ENCODE assay signal across 27 cellular contexts in the genomic region with DNA sequence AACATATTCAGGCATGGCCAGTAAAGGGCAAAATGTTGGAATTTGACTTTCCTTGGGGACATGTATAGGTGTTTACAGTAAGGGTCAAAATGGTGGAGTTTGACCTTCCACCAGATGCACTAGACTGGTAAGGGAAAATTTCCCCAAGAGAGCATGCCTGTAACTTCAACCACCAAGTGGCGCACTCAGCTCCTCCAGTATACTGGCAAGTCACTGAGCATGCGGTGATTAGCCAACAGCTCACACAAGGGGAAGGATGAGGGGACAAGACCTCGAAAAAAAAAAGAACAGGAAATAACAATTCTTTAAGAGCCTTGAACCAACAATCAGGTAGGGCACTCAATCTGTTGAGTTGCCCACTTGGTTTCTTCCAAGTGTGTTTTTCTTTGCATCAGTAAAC.
A peak's percentile ranks its signal among the peaks of the same experiment; 100 is the strongest.
DNase-seq lines count a peak whose midpoint lies in the region; TF ChIP-seq lines count a peak whose summit lies in the region.
"Had no signal": no experiment of that assay in that cellular context is flagged by ENCODE, and none has a peak within 500 bp of the region (broad histone marks: within the 10 kb centered on the region; RNA-seq: fewer than 3 reads in every experiment).

No MANE protein-coding gene starts in this region.

- H3K4me1 Mint-ChIP-seq in endodermal cell (peaks cover 31% of the 10 kb centered on the region), glutamatergic neuron (ENCODE audit: low read depth, unreplicated experiment) (peaks cover 7% of the 10 kb centered on the region)
- H3K4me1 Mint-ChIP-seq: activated naive CD8-positive, alpha-beta T cell treated with anti-CD3 and anti-CD28 coated beads for 36 hours; activated T-helper 17 cell treated with anti-CD3 and anti-CD28 coated beads, Interleukin-2, amount 50 U/mL, for 72 hours; B cell; naive thymus-derived CD4-positive, alpha-beta T cell; stimulated activated naive CD8-positive, alpha-beta T cell treated with anti-CD3 and anti-CD28 coated beads, Interleukin-15, amount 100 ng/mL, for 72 hours; T-helper 17 cell had no signal

- no peak overlapping the region for H3K4me2 ChIP-seq in OCI-LY1 (ENCODE audit: low read length)
- H3K4me2 ChIP-seq: PC-9 had no signal

- H3K27ac Mint-ChIP-seq in endodermal cell (no peak overlapping the region), glutamatergic neuron (ENCODE audit: unreplicated experiment) (no peak overlapping the region)
- H3K27ac Mint-ChIP-seq: activated naive CD8-positive, alpha-beta T cell treated with anti-CD3 and anti-CD28 coated beads for 36 hours; activated T-helper 17 cell treated with anti-CD3 and anti-CD28 coated beads, Interleukin-2, amount 50 U/mL, for 72 hours; B cell; naive thymus-derived CD4-positive, alpha-beta T cell; stimulated activated naive CD8-positive, alpha-beta T cell treated with anti-CD3 and anti-CD28 coated beads, Interleukin-15, amount 100 ng/mL, for 72 hours; T-helper 17 cell had no signal

- H3K4me1 ChIP-seq in OCI-LY1 (ENCODE audit: insufficient read depth, low read length, severe bottlenecking) (no peaks in the 10 kb centered on the region), endodermal cell (ENCODE audit: control insufficient read depth, insufficient read depth, low read length) (peaks cover 14% of the 10 kb centered on the region), testis (no peaks in the 10 kb centered on the region)
- H3K4me1 ChIP-seq: SJSA1, tibial nerve had no signal

- H3K79me2 ChIP-seq in OCI-LY1 (ENCODE audit: insufficient read depth, low read length) = no peaks in the 10 kb centered on the region

- H3K9me3 Mint-ChIP-seq in endodermal cell (peaks cover 21% of the 10 kb centered on the region), glutamatergic neuron (ENCODE audit: unreplicated experiment) (peaks cover 2% of the 10 kb centered on the region)

- TF ChIP-seq CTCF in OCI-LY1 (IDR thresholded peaks at IDR 0.05; ENCODE audit: low read length) = peak; percentile 14; the same call in 1 of the 2 replicates
- peak; percentile 49 for TF ChIP-seq CTCF in endodermal cell (conservative IDR thresholded peaks at IDR 0.05)
- TF ChIP-seq CTCF in glutamatergic neuron (IDR thresholded peaks at IDR 0.05; ENCODE audit: partially characterized antibody, unreplicated experiment) = no peak
- no peak for TF ChIP-seq CTCF in testis (IDR thresholded peaks at IDR 0.05)

- peaks cover 2% of the 10 kb centered on the region for H3K36me3 Mint-ChIP-seq in endodermal cell (ENCODE audit: low read depth)
- no peaks in the 10 kb centered on the region for H3K36me3 Mint-ChIP-seq in glutamatergic neuron (ENCODE audit: unreplicated experiment)
- H3K36me3 Mint-ChIP-seq: activated naive CD8-positive, alpha-beta T cell treated with anti-CD3 and anti-CD28 coated beads for 36 hours; naive thymus-derived CD4-positive, alpha-beta T cell had no signal

- no peaks in the 10 kb centered on the region for H3K27me3 Mint-ChIP-seq in endodermal cell (ENCODE audit: insufficient read depth)
- peaks cover 3% of the 10 kb centered on the region for H3K27me3 Mint-ChIP-seq in glutamatergic neuron (ENCODE audit: unreplicated experiment)
- H3K27me3 Mint-ChIP-seq: activated naive CD8-positive, alpha-beta T cell treated with anti-CD3 and anti-CD28 coated beads for 36 hours; activated T-helper 17 cell treated with anti-CD3 and anti-CD28 coated beads, Interleukin-2, amount 50 U/mL, for 72 hours; B cell; naive thymus-derived CD4-positive, alpha-beta T cell; stimulated activated naive CD8-positive, alpha-beta T cell treated with anti-CD3 and anti-CD28 coated beads, Interleukin-15, amount 100 ng/mL, for 72 hours; T-helper 17 cell had no signal

- WGBS in endodermal cell (ENCODE audit: insufficient coverage in 1 of 2, insufficient read length in 1 of 2), 2 experiments = 63 to 100% methylated on average over 1 to 3 of the region's 3 CpGs
- WGBS in testis, 2 donors = 63 to 92% methylated on average over 3 of the region's 3 CpGs

- H3K9me3 ChIP-seq in OCI-LY1 (ENCODE audit: low read length) (no peaks in the 10 kb centered on the region), endodermal cell (ENCODE audit: control insufficient read depth, low read length) (peaks cover 16% of the 10 kb centered on the region), testis (no peaks in the 10 kb centered on the region)
- H3K9me3 ChIP-seq: ovary, SJSA1, tibial nerve had no signal

- no peak for TF ChIP-seq POLR2A in testis (IDR thresholded peaks at IDR 0.05)

- H3K27me3 ChIP-seq in OCI-LY1 (ENCODE audit: insufficient read depth, low read length) = no peaks in the 10 kb centered on the region
- H3K27me3 ChIP-seq in endodermal cell (ENCODE audit: control insufficient read depth, insufficient read depth, low read length, poor library complexity, severe bottlenecking) = no peaks in the 10 kb centered on the region
- no peaks in the 10 kb centered on the region for H3K27me3 ChIP-seq in testis
- H3K27me3 ChIP-seq: ovary, SJSA1, tibial nerve had no signal

- no peak overlapping the region for H2AFZ ChIP-seq in OCI-LY1 (ENCODE audit: low read length)
- H2AFZ ChIP-seq: PC-9 had no signal

- DNase-seq in DMS 273 (lab: John Stamatoyannopoulos, UW; ENCODE audit: unreplicated experiment) (peak; percentile 31), DMS 273 treated with DMSO at 0.1 percent for 48 hours (lab: John Stamatoyannopoulos, UW) (no peak), KBM-7 (peak; percentile 14), endodermal cell (peak; percentile 62), glutamatergic neuron (no peak), NCI-H1930 (lab: John Stamatoyannopoulos, UW) (no peak), testis (no peak)
- DNase-seq: 8988T; activated naive CD8-positive, alpha-beta T cell treated with anti-CD3 and anti-CD28 coated beads for 36 hours; central memory CD4-positive, alpha-beta T cell; COR-L47; HCEC 1CT; IMR-90; naive thymus-derived CD4-positive, alpha-beta T cell; NCI-H1048; NCI-H2081; ovary; PC-9; right cardiac atrium; stimulated activated naive CD8-positive, alpha-beta T cell treated with anti-CD3 and anti-CD28 coated beads, Interleukin-15, amount 100 ng/mL, for 72 hours; T-helper 17 cell had no signal

- H3K27ac ChIP-seq in OCI-LY1 (ENCODE audit: low read depth, low read length, poor library complexity, severe bottlenecking) (no peak overlapping the region), endodermal cell (ENCODE audit: low read depth, low read length) (no peak overlapping the region), testis (no peak overlapping the region)
- H3K27ac ChIP-seq: ovary, PC-9, SJSA1, tibial nerve, VCaP had no signal

- H3K4me3 Mint-ChIP-seq in endodermal cell (no peak overlapping the region), glutamatergic neuron (ENCODE audit: unreplicated experiment) (no peak overlapping the region)
- H3K4me3 Mint-ChIP-seq: activated naive CD8-positive, alpha-beta T cell treated with anti-CD3 and anti-CD28 coated beads for 36 hours; activated T-helper 17 cell treated with anti-CD3 and anti-CD28 coated beads, Interleukin-2, amount 50 U/mL, for 72 hours; B cell; naive thymus-derived CD4-positive, alpha-beta T cell; stimulated activated naive CD8-positive, alpha-beta T cell treated with anti-CD3 and anti-CD28 coated beads, Interleukin-15, amount 100 ng/mL, for 72 hours; T-helper 17 cell had no signal

- no peaks in the 10 kb centered on the region for H4K20me1 ChIP-seq in OCI-LY1 (ENCODE audit: insufficient read depth, low read length)

- no peaks in the 10 kb centered on the region for H3K36me3 ChIP-seq in OCI-LY1 (ENCODE audit: insufficient read depth, low read length)
- H3K36me3 ChIP-seq in endodermal cell (ENCODE audit: control insufficient read depth, insufficient read depth, low read length) = no peaks in the 10 kb centered on the region
- no peaks in the 10 kb centered on the region for H3K36me3 ChIP-seq in testis (ENCODE audit: low read depth, missing control alignments)
- H3K36me3 ChIP-seq: ovary, SJSA1, tibial nerve had no signal

- H3K9ac ChIP-seq in OCI-LY1 (ENCODE audit: low read length) (no peak overlapping the region), endodermal cell (ENCODE audit: extremely low read depth, low read length, poor library complexity, severe bottlenecking) (no peak overlapping the region)

- no peak overlapping the region for H3K4me3 ChIP-seq in OCI-LY1 (ENCODE audit: low read depth, low read length, poor library complexity, severe bottlenecking)
- H3K4me3 ChIP-seq in endodermal cell (ENCODE audit: low read length) = no peak overlapping the region
- no peak overlapping the region for H3K4me3 ChIP-seq in testis
- H3K4me3 ChIP-seq: ovary, PC-9, SJSA1, tibial nerve had no signal

- intact Hi-C loops in testis (cut with DNase I; ENCODE audit: low total_unique reads) = no loop called here

- no peaks in the 10 kb centered on the region for H3F3A ChIP-seq in OCI-LY1 (ENCODE audit: insufficient read depth, low read length)

- no peaks in the 10 kb centered on the region for H3K9me2 ChIP-seq in OCI-LY1 (ENCODE audit: low read depth, low read length)

- in situ Hi-C loops in KBM-7 (cut with MboI; ENCODE audit: low pct_unique_long_range_greater_than_20kb, low sequenced_read_pairs) = no loop called here

Comparison
In these comparisons a context has a peak if more than half of its experiments do, and no peak if none do; other contexts are left out.
1. DNase-seq: peak in DMS 273 (single experiment), KBM-7 (single experiment) and endodermal cell (single experiment); none in DMS 273 treated with DMSO at 0.1 percent for 48 hours (single experiment), glutamatergic neuron (single experiment), NCI-H1930 (0 of 2) and testis (single experiment).
2. CTCF ChIP-seq: peak in OCI-LY1 (single experiment) and endodermal cell (single experiment); none in glutamatergic neuron (single experiment) and testis (0 of 3).